ENCODE assay signal across 29 cellular contexts in genomic region chr4:132269303-132269990, GRCh38.
"Had no signal": no experiment of that assay in that cellular context is flagged by ENCODE, and none has a peak within 500 bp of the region (broad histone marks: within the 10 kb centered on the region; RNA-seq: fewer than 3 reads in every experiment).

No MANE protein-coding gene starts in this region.

- H3K27ac ChIP-seq: brain microvascular endothelial cell, Peyer's patch, RWPE1, SJSA1 had no signal

- H3K4me1 Mint-ChIP-seq: activated CD4-positive, alpha-beta T cell treated with anti-CD3 and anti-CD28 coated beads, Interleukin-2, amount 10 ng/mL, durations not matched to agents 7 days and 5 days had no signal

- FAIRE-seq: astrocyte, TTC549 had no signal

- H3K9me3 Mint-ChIP-seq: activated CD4-positive, alpha-beta memory T cell treated with anti-CD3 and anti-CD28 coated beads for 36 hours; activated CD4-positive, alpha-beta T cell treated with anti-CD3 and anti-CD28 coated beads, Interleukin-2, amount 10 ng/mL, durations not matched to agents 7 days and 5 days; activated naive CD4-positive, alpha-beta T cell treated with anti-CD3 and anti-CD28 coated beads for 36 hours; activated T-cell treated with anti-CD3 and anti-CD28 coated beads, Interleukin-2, amount 50 U/mL, for 4 hours; T-helper 1 cell treated with Interleukin-12 subunit alpha and Interleukin-12 subunit beta and Interleukin-4 antibody, amounts not matched to agents 30 μg/mL and 1 μg/mL, for 36 hours had no signal

- H3K4me3 Mint-ChIP-seq: activated CD4-positive, alpha-beta memory T cell treated with anti-CD3 and anti-CD28 coated beads for 36 hours; activated CD4-positive, alpha-beta T cell treated with anti-CD3 and anti-CD28 coated beads, Interleukin-2, amount 10 ng/mL, durations not matched to agents 7 days and 5 days; activated naive CD4-positive, alpha-beta T cell treated with anti-CD3 and anti-CD28 coated beads for 36 hours; activated naive CD8-positive, alpha-beta T cell; activated T-cell treated with anti-CD3 and anti-CD28 coated beads, Interleukin-2, amount 50 U/mL, for 4 hours; T-helper 1 cell treated with Interleukin-12 subunit alpha and Interleukin-12 subunit beta and Interleukin-4 antibody, amounts not matched to agents 30 μg/mL and 1 μg/mL, for 36 hours had no signal

- ATAC-seq: activated T-cell treated with anti-CD3 and anti-CD28 coated beads, Interleukin-2, amount 50 U/mL, for 4 hours; SK-N-SH treated with all-trans-retinoic acid at 6 μM for 48 hours had no signal

- H3K27me3 Mint-ChIP-seq: activated CD4-positive, alpha-beta memory T cell treated with anti-CD3 and anti-CD28 coated beads for 36 hours; activated CD4-positive, alpha-beta T cell treated with anti-CD3 and anti-CD28 coated beads, Interleukin-2, amount 10 ng/mL, durations not matched to agents 7 days and 5 days; activated naive CD8-positive, alpha-beta T cell had no signal

- H3K36me3 Mint-ChIP-seq: activated CD4-positive, alpha-beta memory T cell treated with anti-CD3 and anti-CD28 coated beads for 36 hours; activated naive CD8-positive, alpha-beta T cell had no signal

- DNase-seq: activated CD4-positive, alpha-beta memory T cell treated with anti-CD3 and anti-CD28 coated beads for 36 hours; activated CD4-positive, alpha-beta T cell treated with anti-CD3 and anti-CD28 coated beads, Interleukin-2, amount 10 ng/mL, durations not matched to agents 7 days and 5 days; activated CD4-positive, CD25-positive, alpha-beta regulatory T cell; activated CD8-positive, alpha-beta memory T cell treated with anti-CD3 and anti-CD28 coated beads for 24 hours; activated gamma-delta T cell; activated naive CD4-positive, alpha-beta T cell treated with anti-CD3 and anti-CD28 coated beads for 36 hours; activated T-cell treated with anti-CD3 and anti-CD28 coated beads, Interleukin-2, amount 50 U/mL, for 4 hours; amygdala; brain microvascular endothelial cell; cerebellar nuclear complex; Kasumi-1; NCI-H1092; NCI-H1417; NCI-H1694; NCI-H2029 treated with DMSO at 0.1 percent for 48 hours; NCI-H345; NCI-H510A; NCI-H526 treated with DMSO at 0.1 percent for 48 hours; NCI-H82; Peyer's patch; Right ventricle myocardium superior; T1000 had no signal

- H3K27ac Mint-ChIP-seq: activated CD4-positive, alpha-beta memory T cell treated with anti-CD3 and anti-CD28 coated beads for 36 hours; activated CD4-positive, alpha-beta T cell treated with anti-CD3 and anti-CD28 coated beads, Interleukin-2, amount 10 ng/mL, durations not matched to agents 7 days and 5 days; activated naive CD4-positive, alpha-beta T cell treated with anti-CD3 and anti-CD28 coated beads for 36 hours; activated naive CD8-positive, alpha-beta T cell; T-helper 1 cell treated with Interleukin-12 subunit alpha and Interleukin-12 subunit beta and Interleukin-4 antibody, amounts not matched to agents 30 μg/mL and 1 μg/mL, for 36 hours had no signal

- H3K4me3 ChIP-seq: Peyer's patch, SJSA1 had no signal

- H3K9me3 ChIP-seq: Peyer's patch, SJSA1 had no signal

- H3K27me3 ChIP-seq: brain microvascular endothelial cell, Peyer's patch, SJSA1 had no signal

- H3K4me1 ChIP-seq: Peyer's patch, SJSA1 had no signal

- H3K36me3 ChIP-seq: brain microvascular endothelial cell, Peyer's patch, SJSA1 had no signal
